In the genomic region with DNA sequence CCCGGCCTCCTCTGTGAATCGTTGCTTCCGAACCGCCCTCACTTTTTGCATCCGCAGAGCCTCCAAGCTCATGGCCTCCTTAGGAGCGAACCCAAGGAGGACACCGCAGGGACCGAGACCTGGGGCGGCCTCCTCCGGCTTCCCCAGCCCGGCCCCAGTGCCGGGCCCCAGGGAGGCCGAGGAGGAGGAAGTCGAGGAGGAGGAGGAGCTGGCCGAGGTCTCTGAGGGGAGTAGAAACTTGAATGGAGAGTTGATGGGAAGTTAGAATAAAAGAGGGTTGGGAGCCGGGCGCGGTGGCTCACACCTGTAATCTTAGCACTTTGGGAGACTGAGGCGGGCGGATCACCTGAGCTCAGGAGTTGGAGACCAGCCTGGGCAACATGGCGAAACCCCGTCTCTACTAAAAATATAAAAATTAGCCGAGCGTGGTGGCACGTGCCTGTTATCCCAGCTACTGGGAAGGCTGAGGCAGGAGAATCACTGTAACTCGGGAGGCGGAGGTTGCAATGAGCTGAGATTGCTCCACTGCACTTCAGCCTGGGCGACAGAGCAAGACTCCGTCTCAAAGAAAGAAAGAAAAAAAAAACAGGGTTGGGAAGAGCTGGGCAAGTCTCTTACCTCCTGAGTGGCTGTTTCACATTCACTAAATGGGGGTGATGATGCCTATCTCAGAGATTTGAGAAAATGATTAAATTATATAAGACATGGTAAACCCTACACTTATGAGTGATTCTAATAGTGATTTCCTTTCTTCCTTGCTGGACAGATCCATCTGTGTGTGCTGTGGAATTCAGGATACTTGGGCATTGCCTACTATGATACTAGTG, we compare ENCODE assay signal across 6 cellular contexts. TPM values are rescaled to one million over a fixed set of nuclear protein-coding genes. Genes with fewer than 3 reads are reported as not detected.
DNase-seq lines count a peak whose midpoint lies in the region; TF ChIP-seq lines count a peak whose summit lies in the region.

No MANE protein-coding gene starts in this region.

- peaks cover 47% of the 10 kb centered on the region for H3K4me1 Mint-ChIP-seq in endodermal cell

- H3K27me3 Mint-ChIP-seq in endodermal cell (ENCODE audit: insufficient read depth): no peaks in the 10 kb centered on the region

- H3K9me3 ChIP-seq in endodermal cell (ENCODE audit: control insufficient read depth, low read length) (no peaks in the 10 kb centered on the region), sigmoid colon (no peaks in the 10 kb centered on the region)

- no peak for TF ChIP-seq POLR2A in sigmoid colon (IDR thresholded peaks at IDR 0.05)

- H3K4me1 ChIP-seq in ACC112 (ENCODE audit: control insufficient read depth, insufficient read depth, low read length, unreplicated experiment): peaks cover 28% of the 10 kb centered on the region
- peaks cover 41% of the 10 kb centered on the region for H3K4me1 ChIP-seq in KMS-11 (ENCODE audit: low read depth, poor library complexity, severe bottlenecking)
- peaks cover 13% of the 10 kb centered on the region for H3K4me1 ChIP-seq in endodermal cell (ENCODE audit: control insufficient read depth, insufficient read depth, low read length)
- peaks cover 0 to 26% (median 21%) of the 10 kb centered on the region in 4 donors for H3K4me1 ChIP-seq in sigmoid colon

- H3K9ac ChIP-seq in KMS-11: peak overlapping the region; percentile 100
- peak overlapping the region; percentile 64 for H3K9ac ChIP-seq in endodermal cell (ENCODE audit: extremely low read depth, low read length, poor library complexity, severe bottlenecking)

- no peak for DNase-seq in endodermal cell
- DNase-seq in sigmoid colon: no peak
- DNase-seq in NCI-H345 (lab: John Stamatoyannopoulos, UW): no peak
- no peak for DNase-seq in NCI-H2171 (lab: John Stamatoyannopoulos, UW)

- TF ChIP-seq CTCF in KMS-11 (conservative IDR thresholded peaks at IDR 0.05; ENCODE audit: low read depth, low read length) (no peak), endodermal cell (conservative IDR thresholded peaks at IDR 0.05) (no peak), sigmoid colon (IDR thresholded peaks at IDR 0.05) (no peak)

- H3K36me3 ChIP-seq in ACC112 (ENCODE audit: insufficient read depth, low read length): no peaks in the 10 kb centered on the region
- H3K36me3 ChIP-seq in KMS-11 (ENCODE audit: insufficient read depth): no peaks in the 10 kb centered on the region
- peaks cover 5% of the 10 kb centered on the region for H3K36me3 ChIP-seq in endodermal cell (ENCODE audit: control insufficient read depth, insufficient read depth, low read length)
- no peaks in the 10 kb centered on the region for H3K36me3 ChIP-seq in sigmoid colon

- H3K27ac Mint-ChIP-seq in endodermal cell: peak overlapping the region; percentile 97

- H2AFZ ChIP-seq in ACC112 (ENCODE audit: low read length, unreplicated experiment) (peak overlapping the region; percentile 0), KMS-11 (ENCODE audit: low read depth) (peak overlapping the region; percentile 60)

- TF ChIP-seq EP300 in sigmoid colon (IDR thresholded peaks at IDR 0.05): no peak

- H3K27me3 ChIP-seq in ACC112 (ENCODE audit: insufficient read depth, low read length) (no peaks in the 10 kb centered on the region), KMS-11 (ENCODE audit: insufficient read depth, low read depth) (no peaks in the 10 kb centered on the region), endodermal cell (ENCODE audit: control insufficient read depth, insufficient read depth, low read length, poor library complexity, severe bottlenecking) (no peaks in the 10 kb centered on the region), sigmoid colon (no peaks in the 10 kb centered on the region)

- WGBS in endodermal cell (ENCODE audit: insufficient coverage in 1 of 2, insufficient read length in 1 of 2), 2 experiments: 53 to 59% methylated on average over 18 to 29 of the region's 29 CpGs
- 3 to 8% methylated on average over 29 of the region's 29 CpGs for WGBS in sigmoid colon, 2 donors

- H3K27ac ChIP-seq in ACC112 (ENCODE audit: low read depth, low read length) (peak overlapping the region; percentile 15; the same call in 1 of the 2 replicates), KMS-11 (peak overlapping the region; percentile 100), endodermal cell (ENCODE audit: low read depth, low read length) (peak overlapping the region; percentile 78), sigmoid colon (peak overlapping the region; percentile 59 to 78 (median 75))

- H3K4me3 Mint-ChIP-seq in endodermal cell: peak overlapping the region; percentile 99

- H4K20me1 ChIP-seq in KMS-11 (ENCODE audit: insufficient read depth): no peaks in the 10 kb centered on the region

- peak overlapping the region; percentile 80 for H3K4me3 ChIP-seq in ACC112 (ENCODE audit: low read depth, low read length)
- no peak overlapping the region for H3K4me3 ChIP-seq in KMS-11 (IDR thresholded peaks at IDR 0.05; ENCODE audit: insufficient read depth, low read depth, low read length)
- peak overlapping the region; percentile 80 for H3K4me3 ChIP-seq in endodermal cell (ENCODE audit: low read length)
- peak overlapping the region; percentile 37 to 83 (median 73) for H3K4me3 ChIP-seq in sigmoid colon

- H3K36me3 Mint-ChIP-seq in endodermal cell (ENCODE audit: low read depth): peaks cover 12% of the 10 kb centered on the region

- peak overlapping the region; percentile 100 for H3K4me2 ChIP-seq in KMS-11

- no peaks in the 10 kb centered on the region for H3K9me3 Mint-ChIP-seq in endodermal cell

- intact Hi-C loops in sigmoid colon (cut with DNase I): loop anchor here (2.0 kb wide), 1 partner anchor 54 kb away; a partner anchor contains a TSS

- peaks cover 25% of the 10 kb centered on the region for H3K79me2 ChIP-seq in ACC112 (ENCODE audit: control insufficient read depth, insufficient read depth, low read length, unreplicated experiment)
- H3K79me2 ChIP-seq in KMS-11 (ENCODE audit: insufficient read depth, low read depth): peaks cover 27% of the 10 kb centered on the region

RNA-seq across cellular contexts. Expression of a gene that starts 0.8 kb away (rescaled TPM):
- total RNA-seq in endodermal cell: 10 to 100 TPM; 35.7 to 57.2 TPM
- polyA plus RNA-seq in endodermal cell (2013, experiment 1 of 2): 61.1 TPM
- 49.7 TPM for polyA plus RNA-seq in endodermal cell (2013, experiment 2 of 2)
- 10 to 100 TPM in 1 of 4 donors, 1 to 10 TPM in 3; 4.2 to 23.5 (median 5.7) TPM for total RNA-seq in sigmoid colon
- 10 to 100 TPM in 1 of 3 donors, 1 to 10 TPM in 1, not detected in 1; 1.6 to 18.7 TPM for polyA plus RNA-seq in sigmoid colon

RNA-seq across cellular contexts. Expression of a gene that starts 4.3 kb away (rescaled TPM):
- total RNA-seq in endodermal cell (100 to 1,000 TPM; 289 to 380 TPM), sigmoid colon (100 to 1,000 TPM; 172 to 251 (median 214) TPM)
- 265 TPM for polyA plus RNA-seq in endodermal cell (2013, experiment 1 of 2)
- polyA plus RNA-seq in endodermal cell (2013, experiment 2 of 2): 271 TPM
- polyA plus RNA-seq in sigmoid colon: 100 to 1,000 TPM; 623 to 668 (median 634) TPM

RNA-seq across cellular contexts. Expression of a gene that starts 11.5 kb away (rescaled TPM):
- 100 to 1,000 TPM; 150 to 153 TPM for total RNA-seq in endodermal cell
- 230 TPM for polyA plus RNA-seq in endodermal cell (2013, experiment 1 of 2)
- polyA plus RNA-seq in endodermal cell (2013, experiment 2 of 2): 222 TPM
- 100 to 1,000 TPM in 2 of 4 donors, 10 to 100 TPM in 2; 86.7 to 146 (median 107) TPM for total RNA-seq in sigmoid colon
- polyA plus RNA-seq in sigmoid colon: 100 to 1,000 TPM; 137 to 340 (median 213) TPM

RNA-seq across cellular contexts. Expression of a gene that starts 17.4 kb away (rescaled TPM):
- total RNA-seq in endodermal cell: not detected
- not detected for polyA plus RNA-seq in endodermal cell (2013, experiment 1 of 2)
- not detected for polyA plus RNA-seq in endodermal cell (2013, experiment 2 of 2)
- total RNA-seq in sigmoid colon: not detected
- under 1 TPM in 1 of 3 donors, not detected in 2; 0.13 TPM for polyA plus RNA-seq in sigmoid colon

RNA-seq across cellular contexts. Expression of a gene that starts 19.1 kb away (rescaled TPM):
- under 1 TPM; 0.29 to 0.38 TPM for total RNA-seq in endodermal cell
- polyA plus RNA-seq in endodermal cell (2013, experiment 1 of 2): 1.1 TPM
- 1.4 TPM for polyA plus RNA-seq in endodermal cell (2013, experiment 2 of 2)
- not detected for total RNA-seq in sigmoid colon
- 1 to 10 TPM in 2 of 3 donors, under 1 TPM in 1; 0.07 to 1.2 (median 1.2) TPM for polyA plus RNA-seq in sigmoid colon

Comparison
In these comparisons a context has a peak if more than half of its experiments do, and no peak if none do; other contexts are left out.
1. H3K27ac ChIP-seq: peak in every context shown above with its lines; median percentile 100 in KMS-11; 78 in endodermal cell; 75 in sigmoid colon; 15 in ACC112.